In the genomic region with DNA sequence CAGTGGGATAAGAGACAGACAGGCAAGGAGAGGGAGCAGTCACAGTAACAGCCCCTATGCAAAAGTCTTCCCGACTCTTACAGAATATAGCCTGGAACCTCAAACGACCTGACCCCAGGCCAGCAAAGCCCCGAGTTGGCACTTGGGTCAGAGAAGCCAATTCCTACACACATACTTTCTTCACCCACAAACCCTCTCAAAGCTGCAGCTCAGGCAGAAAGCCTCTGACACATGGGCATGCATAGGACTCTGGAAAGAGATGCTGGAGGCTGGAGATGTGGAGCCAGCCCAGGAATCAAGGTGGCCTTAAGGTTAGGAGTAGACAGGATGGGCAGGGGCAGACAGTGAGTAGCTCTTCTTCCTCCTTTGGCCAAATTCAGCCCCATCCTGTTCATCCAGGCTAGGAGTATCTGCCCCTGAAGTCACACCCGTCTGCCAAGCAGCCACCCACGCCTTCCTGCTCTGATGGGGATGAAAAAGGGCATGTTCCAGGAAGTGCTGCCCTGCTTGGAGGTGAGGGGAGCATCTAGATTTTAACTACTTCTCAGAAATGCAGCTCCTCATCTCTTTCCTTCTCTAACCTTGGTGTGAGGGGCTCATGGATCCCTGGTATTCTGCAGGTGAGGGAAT, we compare ENCODE assay signal across 12 cellular contexts. TPM values are rescaled to one million over a fixed set of nuclear protein-coding genes. Genes with fewer than 3 reads are reported as not detected.
DNase-seq lines count a peak whose midpoint lies in the region; ATAC-seq and TF ChIP-seq lines count a peak whose summit lies in the region.
"Had no signal": no experiment of that assay in that cellular context is flagged by ENCODE, and none has a peak within 500 bp of the region (broad histone marks: within the 10 kb centered on the region; RNA-seq: fewer than 3 reads in every experiment).

No MANE protein-coding gene starts in this region.

- H3K36me3 ChIP-seq in upper lobe of right lung = peaks cover 7% of the 10 kb centered on the region

- peaks cover 4% of the 10 kb centered on the region for H3K36me3 Mint-ChIP-seq in natural killer cell treated with Interleukin-12 subunit alpha and Interleukin-12 subunit beta and Interleukin-15 and Interleukin-18, amount 100 ng/mL, for 72 hours
- H3K36me3 Mint-ChIP-seq in natural killer cell = no peaks in the 10 kb centered on the region
- H3K36me3 Mint-ChIP-seq in activated T-cell treated with anti-CD3 and anti-CD28 coated beads, Interleukin-2, amount 50 U/mL, for 4 hours (ENCODE audit: insufficient read depth) = peaks cover 8% of the 10 kb centered on the region
- peaks cover 0 to 6% of the 10 kb centered on the region in 2 donors for H3K36me3 Mint-ChIP-seq in naive B cell

- peak overlapping the region; percentile 88 for H3K4me3 Mint-ChIP-seq in natural killer cell treated with Interleukin-12 subunit alpha and Interleukin-12 subunit beta and Interleukin-15 and Interleukin-18, amount 100 ng/mL, for 72 hours
- H3K4me3 Mint-ChIP-seq in natural killer cell = no peak overlapping the region
- H3K4me3 Mint-ChIP-seq in activated T-cell treated with anti-CD3 and anti-CD28 coated beads, Interleukin-2, amount 50 U/mL, for 4 hours = peak overlapping the region; percentile 63
- peak overlapping the region in 5 of 8 donors; percentile 1 to 86 (median 32) for H3K4me3 Mint-ChIP-seq in naive B cell
- H3K4me3 Mint-ChIP-seq: endodermal cell had no signal

- peak; percentile 75 for DNase-seq in natural killer cell treated with Interleukin-12 subunit alpha and Interleukin-12 subunit beta and Interleukin-15 and Interleukin-18, amount 100 ng/mL, for 72 hours (ENCODE audit: low spot score)
- no peak for DNase-seq in natural killer cell
- peak; percentile 29 for DNase-seq in activated T-cell treated with anti-CD3 and anti-CD28 coated beads, Interleukin-2, amount 50 U/mL, for 4 hours
- no peak for DNase-seq in naive B cell
- DNase-seq in upper lobe of right lung = no peak
- DNase-seq in HK-2 (ENCODE audit: unreplicated experiment) = no peak
- DNase-seq in NCI-H128 (lab: John Stamatoyannopoulos, UW; ENCODE audit: unreplicated experiment) = no peak
- DNase-seq in HEK293T (ENCODE audit: extremely low spot score) = no peak
- DNase-seq: endodermal cell had no signal

- H3K27me3 Mint-ChIP-seq in natural killer cell treated with Interleukin-12 subunit alpha and Interleukin-12 subunit beta and Interleukin-15 and Interleukin-18, amount 100 ng/mL, for 72 hours = no peaks in the 10 kb centered on the region
- no peaks in the 10 kb centered on the region for H3K27me3 Mint-ChIP-seq in natural killer cell (ENCODE audit: low read depth in 2 of 2)
- no peaks in the 10 kb centered on the region for H3K27me3 Mint-ChIP-seq in activated T-cell treated with anti-CD3 and anti-CD28 coated beads, Interleukin-2, amount 50 U/mL, for 4 hours (ENCODE audit: low read depth)
- H3K27me3 Mint-ChIP-seq in naive B cell = no peaks in the 10 kb centered on the region

- CTCF ChIA-PET in HEK293T (lab: Yijun Ruan, JAX) = interaction anchor here (1.2 to 1.7 kb wide), 3 partner anchors 13 to 172 kb away, joined by 3 to 11 read pairs (median 7); no protein-coding TSS in a partner anchor

- peak overlapping the region; percentile 76 to 87 for H3K27ac Mint-ChIP-seq in natural killer cell treated with Interleukin-12 subunit alpha and Interleukin-12 subunit beta and Interleukin-15 and Interleukin-18, amount 100 ng/mL, for 72 hours
- H3K27ac Mint-ChIP-seq in natural killer cell (peak overlapping the region in 1 of 2 donors; percentile 57), naive B cell (peak overlapping the region in 3 of 6 donors; percentile 44 to 69 (median 60))
- H3K27ac Mint-ChIP-seq: endodermal cell had no signal

- H3K4me3 ChIP-seq in upper lobe of right lung = no peak overlapping the region
- H3K4me3 ChIP-seq: SJSA1 had no signal

- POLR2A ChIA-PET in HEK293T (lab: Yijun Ruan, JAX) = no interaction called here

- H3K4me1 ChIP-seq in upper lobe of right lung = peaks cover 25% of the 10 kb centered on the region
- H3K4me1 ChIP-seq: SJSA1 had no signal

- H3K9me3 ChIP-seq in upper lobe of right lung = no peaks in the 10 kb centered on the region
- H3K9me3 ChIP-seq: SJSA1 had no signal

- H3K27ac ChIP-seq in upper lobe of right lung = no peak overlapping the region
- H3K27ac ChIP-seq: SJSA1 had no signal

- intact Hi-C loops in natural killer cell (cut with micrococcal nuclease) = no loop called here
- intact Hi-C loops in upper lobe of right lung (cut with DNase I) = no loop called here

- ATAC-seq in natural killer cell treated with Interleukin-12 subunit alpha and Interleukin-12 subunit beta and Interleukin-15 and Interleukin-18, amount 100 ng/mL, for 72 hours = peak; percentile 54 to 66
- no peak for ATAC-seq in natural killer cell
- peak; percentile 61 to 64 for ATAC-seq in activated T-cell treated with anti-CD3 and anti-CD28 coated beads, Interleukin-2, amount 50 U/mL, for 4 hours
- peak; percentile 23 to 32 for ATAC-seq in naive B cell (ENCODE audit: low read depth in 2 of 2)
- ATAC-seq in upper lobe of right lung = peak; percentile 15

- no peaks in the 10 kb centered on the region for H3K27me3 ChIP-seq in upper lobe of right lung
- H3K27me3 ChIP-seq: SJSA1 had no signal

- H3K4me1 Mint-ChIP-seq in natural killer cell treated with Interleukin-12 subunit alpha and Interleukin-12 subunit beta and Interleukin-15 and Interleukin-18, amount 100 ng/mL, for 72 hours (ENCODE audit: low read depth in 2 of 2) = peaks cover 50 to 57% of the 10 kb centered on the region in 2 donors
- H3K4me1 Mint-ChIP-seq in natural killer cell (peaks cover 58 to 66% of the 10 kb centered on the region in 2 donors), naive B cell (peaks cover 45 to 66% (median 46%) of the 10 kb centered on the region in 3 donors)
- peaks cover 57% of the 10 kb centered on the region for H3K4me1 Mint-ChIP-seq in activated T-cell treated with anti-CD3 and anti-CD28 coated beads, Interleukin-2, amount 50 U/mL, for 4 hours (ENCODE audit: low read depth)

- TF ChIP-seq CTCF in natural killer cell (IDR thresholded peaks at IDR 0.05) (no peak), upper lobe of right lung (IDR thresholded peaks at IDR 0.05) (no peak)

- no peaks in the 10 kb centered on the region for H3K9me3 Mint-ChIP-seq in natural killer cell treated with Interleukin-12 subunit alpha and Interleukin-12 subunit beta and Interleukin-15 and Interleukin-18, amount 100 ng/mL, for 72 hours
- H3K9me3 Mint-ChIP-seq in natural killer cell (no peaks in the 10 kb centered on the region), naive B cell (no peaks in the 10 kb centered on the region)
- no peaks in the 10 kb centered on the region for H3K9me3 Mint-ChIP-seq in activated T-cell treated with anti-CD3 and anti-CD28 coated beads, Interleukin-2, amount 50 U/mL, for 4 hours

TF ChIP-seq in HEK293T, 16 proteins besides CTCF, POLR2A, EP300 and RAD21 (continues in another document):
- TF ChIP-seq SUZ12 (IDR thresholded peaks at IDR 0.05) = no peak
- no peak for TF ChIP-seq ARNT (IDR thresholded peaks at IDR 0.05)
- no peak for TF ChIP-seq NFRKB (IDR thresholded peaks at IDR 0.05)
- no peak for TF ChIP-seq BHLHE40 (IDR thresholded peaks at IDR 0.05; ENCODE audit: borderline replicate concordance)
- TF ChIP-seq FOXA1 (IDR thresholded peaks at IDR 0.05) = no peak
- no peak for TF ChIP-seq FOXK2 (IDR thresholded peaks at IDR 0.05)
- no peak for TF ChIP-seq L3MBTL2 (conservative IDR thresholded peaks at IDR 0.05)
- TF ChIP-seq LEF1 (IDR thresholded peaks at IDR 0.05; ENCODE audit: borderline replicate concordance) = no peak
- no peak for TF ChIP-seq SP1 (IDR thresholded peaks at IDR 0.05)
- TF ChIP-seq, protein P1, sequence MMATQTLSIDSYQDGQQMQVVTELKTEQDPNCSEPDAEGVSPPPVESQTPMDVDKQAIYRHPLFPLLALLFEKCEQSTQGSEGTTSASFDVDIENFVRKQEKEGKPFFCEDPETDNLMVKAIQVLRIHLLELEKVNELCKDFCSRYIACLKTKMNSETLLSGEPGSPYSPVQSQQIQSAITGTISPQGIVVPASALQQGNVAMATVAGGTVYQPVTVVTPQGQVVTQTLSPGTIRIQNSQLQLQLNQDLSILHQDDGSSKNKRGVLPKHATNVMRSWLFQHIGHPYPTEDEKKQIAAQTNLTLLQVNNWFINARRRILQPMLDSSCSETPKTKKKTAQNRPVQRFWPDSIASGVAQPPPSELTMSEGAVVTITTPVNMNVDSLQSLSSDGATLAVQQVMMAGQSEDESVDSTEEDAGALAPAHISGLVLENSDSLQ (IDR thresholded peaks at IDR 0.05) = no peak

RNA-seq across cellular contexts. Expression of a gene that starts 7.8 kb away (rescaled TPM):
- 10 to 100 TPM; 66.2 to 80.2 TPM for total RNA-seq in natural killer cell treated with Interleukin-12 subunit alpha and Interleukin-12 subunit beta and Interleukin-15 and Interleukin-18, amount 100 ng/mL, for 72 hours
- total RNA-seq in natural killer cell = 10 to 100 TPM; 35.3 to 47.1 (median 39.5) TPM
- 10 to 100 TPM; 32.2 to 36.6 (median 32.4) TPM for total RNA-seq in activated T-cell treated with anti-CD3 and anti-CD28 coated beads, Interleukin-2, amount 50 U/mL, for 4 hours
- polyA plus RNA-seq in naive B cell (ENCODE audit: low read depth in 6 of 6) = 10 to 100 TPM in 4 of 6 donors, 1 to 10 TPM in 1, under 1 TPM in 1; 0.11 to 14.4 (median 10.5) TPM
- total RNA-seq in upper lobe of right lung = 35.8 TPM

RNA-seq across cellular contexts. Expression of a gene that starts 29.9 kb away (rescaled TPM):
- 100 to 1,000 TPM; 109 to 217 TPM for total RNA-seq in natural killer cell treated with Interleukin-12 subunit alpha and Interleukin-12 subunit beta and Interleukin-15 and Interleukin-18, amount 100 ng/mL, for 72 hours
- total RNA-seq in natural killer cell (100 to 1,000 TPM in 1 of 3 donors, 10 to 100 TPM in 2; 69.0 to 120 (median 95.1) TPM), upper lobe of right lung (24.7 TPM)
- 10 to 100 TPM; 14.6 to 23.0 (median 19.0) TPM for total RNA-seq in activated T-cell treated with anti-CD3 and anti-CD28 coated beads, Interleukin-2, amount 50 U/mL, for 4 hours
- polyA plus RNA-seq in naive B cell (ENCODE audit: low read depth in 6 of 6) = 100 to 1,000 TPM in 4 of 6 donors, 10 to 100 TPM in 2; 70.2 to 136 (median 112) TPM

RNA-seq across cellular contexts. Expression of a gene that starts 44.7 kb away (rescaled TPM):
- total RNA-seq in natural killer cell treated with Interleukin-12 subunit alpha and Interleukin-12 subunit beta and Interleukin-15 and Interleukin-18, amount 100 ng/mL, for 72 hours = under 1 TPM in 1 of 2 donors, not detected in 1; 0.75 TPM
- total RNA-seq in natural killer cell = 1 to 10 TPM in 2 of 3 donors, not detected in 1; 1.1 to 1.6 TPM
- total RNA-seq in activated T-cell treated with anti-CD3 and anti-CD28 coated beads, Interleukin-2, amount 50 U/mL, for 4 hours = under 1 TPM in 2 of 3 donors, not detected in 1; 0.20 to 0.24 TPM
- polyA plus RNA-seq in naive B cell (ENCODE audit: low read depth in 6 of 6) = 1 to 10 TPM in 3 of 6 donors, under 1 TPM in 2, not detected in 1; 0.43 to 3.0 (median 1.0) TPM
- 0.72 TPM for total RNA-seq in upper lobe of right lung
- total RNA-seq: endodermal cell, myocyte, NCI-H460, SJSA1 had no signal

RNA-seq across cellular contexts. Expression of a gene that starts 55.2 kb away (rescaled TPM):
- 100 to 1,000 TPM in 1 of 2 donors, 10 to 100 TPM in 1; 95.1 to 156 TPM for total RNA-seq in natural killer cell treated with Interleukin-12 subunit alpha and Interleukin-12 subunit beta and Interleukin-15 and Interleukin-18, amount 100 ng/mL, for 72 hours
- total RNA-seq in natural killer cell (100 to 1,000 TPM in 2 of 3 donors, 10 to 100 TPM in 1; 89.2 to 113 (median 103) TPM), upper lobe of right lung (117 TPM)
- 100 to 1,000 TPM in 1 of 3 donors, 10 to 100 TPM in 2; 84.5 to 107 (median 93.4) TPM for total RNA-seq in activated T-cell treated with anti-CD3 and anti-CD28 coated beads, Interleukin-2, amount 50 U/mL, for 4 hours
- 10 to 100 TPM in 5 of 6 donors, 1 to 10 TPM in 1; 4.9 to 18.9 (median 16.2) TPM for polyA plus RNA-seq in naive B cell (ENCODE audit: low read depth in 6 of 6)

Comparison
In these comparisons a context has a peak if more than half of its experiments do, and no peak if none do; other contexts are left out.
1. ATAC-seq: peak in natural killer cell treated with Interleukin-12 subunit alpha and Interleukin-12 subunit beta and Interleukin-15 and Interleukin-18, amount 100 ng/mL, for 72 hours (2 of 2), activated T-cell treated with anti-CD3 and anti-CD28 coated beads, Interleukin-2, amount 50 U/mL, for 4 hours (2 of 2), naive B cell (2 of 2) and upper lobe of right lung (single experiment); none in natural killer cell (0 of 3).
2. DNase-seq: peak in natural killer cell treated with Interleukin-12 subunit alpha and Interleukin-12 subunit beta and Interleukin-15 and Interleukin-18, amount 100 ng/mL, for 72 hours (single experiment) and activated T-cell treated with anti-CD3 and anti-CD28 coated beads, Interleukin-2, amount 50 U/mL, for 4 hours (single experiment); none in natural killer cell (single experiment), naive B cell (single experiment), upper lobe of right lung (single experiment), HK-2 (single experiment), NCI-H128 (single experiment) and HEK293T (single experiment).